ENCODE assay signal across 1 cellular context in genomic region chr9:109953813-109954489, GRCh38.
TF ChIP-seq lines count a peak whose summit lies in the region.

No MANE protein-coding gene starts in this region.

TF ChIP-seq in HCT116, 20 proteins besides CTCF, POLR2A, EP300 and RAD21 (continued from another document):
- TF ChIP-seq ZBTB33 (IDR thresholded peaks at IDR 0.05; ENCODE audit: extremely low read depth, insufficient replicate concordance, low read length), result no peak
- no peak for TF ChIP-seq EZH2phosphoT487 (IDR thresholded peaks at IDR 0.05; ENCODE audit: borderline replicate concordance)
- TF ChIP-seq ATF3 (IDR thresholded peaks at IDR 0.05), result no peak
- no peak for TF ChIP-seq SP1 (IDR thresholded peaks at IDR 0.05; ENCODE audit: low read depth)
- TF ChIP-seq FOSL1 (IDR thresholded peaks at IDR 0.05; ENCODE audit: low read depth), result no peak
- no peak for TF ChIP-seq REST (IDR thresholded peaks at IDR 0.05; ENCODE audit: low read depth)
- TF ChIP-seq JUND (IDR thresholded peaks at IDR 0.05), result no peak
